ENCODE assay signal across 21 cellular contexts in the genomic region with DNA sequence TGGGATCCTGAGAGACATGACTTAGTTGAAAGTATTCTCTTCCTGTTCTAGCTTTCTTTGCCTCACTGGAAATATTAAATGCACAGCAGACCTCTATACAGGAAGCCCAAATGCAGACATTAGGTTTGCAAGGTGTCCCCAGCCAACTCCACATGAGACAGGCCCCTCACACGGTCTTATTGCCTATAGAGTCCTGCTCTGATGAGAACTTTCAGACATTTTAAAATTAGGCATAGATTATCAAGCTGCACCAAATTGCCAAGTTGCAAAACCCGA.
DNase-seq lines count a peak whose midpoint lies in the region; FAIRE-seq and TF ChIP-seq lines count a peak whose summit lies in the region.
"Had no signal": no experiment of that assay in that cellular context is flagged by ENCODE, and none has a peak within 500 bp of the region (broad histone marks: within the 10 kb centered on the region; RNA-seq: fewer than 3 reads in every experiment).

No MANE protein-coding gene starts in this region.

- peaks cover 4 to 12% (median 10%) of the 10 kb centered on the region in 4 donors for H3K4me1 ChIP-seq in stomach
- H3K4me1 ChIP-seq: gastrocnemius medialis, upper lobe of right lung had no signal

- no peaks in the 10 kb centered on the region for H3K9me3 ChIP-seq in stomach
- H3K9me3 ChIP-seq: Caco-2, gastrocnemius medialis, sigmoid colon, upper lobe of right lung had no signal

- WGBS in stomach, 5 donors = 34 to 72% (median 55%) methylated on average over 2 of the region's 2 CpGs

- FAIRE-seq in GM18507 (lab: Jason Lieb, UNC) (peak; percentile 73), RCC 7860 (lab: Jason Lieb, UNC) (no peak)
- FAIRE-seq: H1 had no signal

- H3K27me3 ChIP-seq in dorsolateral prefrontal cortex = no peaks in the 10 kb centered on the region
- H3K27me3 ChIP-seq in stomach = no peaks in the 10 kb centered on the region
- H3K27me3 ChIP-seq: gastrocnemius medialis, sigmoid colon, upper lobe of right lung had no signal

- DNase-seq in GM18507 (ENCODE audit: extremely low spot score, insufficient read length, low read depth) = no peak
- peak; percentile 8 for DNase-seq in Jurkat, Clone E6-1 (ENCODE audit: low read depth, low spot score)
- no peak for DNase-seq in dorsolateral prefrontal cortex
- DNase-seq in stomach = no peak
- no peak for DNase-seq in RCC 7860 (ENCODE audit: low spot score)
- DNase-seq in mesenteric fat pad (ENCODE audit: low spot score) = no peak
- DNase-seq in NCI-H345 (lab: John Stamatoyannopoulos, UW) = no peak
- DNase-seq: activated B cell treated with CpG ODN at 0.5 μM for 24 hours; activated CD4-positive, alpha-beta T cell treated with anti-CD3 and anti-CD28 coated beads, Interleukin-2, amount 50 U/mL, for 1 hour; activated gamma-delta T cell treated with Interleukin-2 at 50 U/mL for 16 hours; activated naive CD8-positive, alpha-beta T cell treated with anti-CD3 and anti-CD28 coated beads, Interleukin-2, amount 10 ng/mL, durations not matched to agents 7 days and 5 days; activated T-cell treated with anti-CD3 and anti-CD28 coated beads, Interleukin-2, amount 50 U/mL, for 24 hours; gastrocnemius medialis; mesendoderm; NCI-H187; NCI-H510A treated with DMSO at 0.1 percent for 48 hours; sigmoid colon; stimulated activated CD4-positive, alpha-beta T cell treated with anti-CD3 and anti-CD28 coated beads, Interleukin-4, amount 100 ng/mL, for 24 hours; upper lobe of right lung had no signal

- intact Hi-C loops in dorsolateral prefrontal cortex (cut with DNase I) (no loop called here), stomach (cut with DNase I; ENCODE audit: low total_unique reads) (no loop called here)

- H3K4me3 ChIP-seq in Jurkat, Clone E6-1 (ENCODE audit: low read length) = no peak overlapping the region
- H3K4me3 ChIP-seq in dorsolateral prefrontal cortex (peak overlapping the region in 2 of 59 donors; percentile 9 to 14), stomach (no peak overlapping the region)
- H3K4me3 ChIP-seq: gastrocnemius medialis, sigmoid colon, upper lobe of right lung had no signal

- TF ChIP-seq CTCF in dorsolateral prefrontal cortex (IDR thresholded peaks at IDR 0.05 in 54 of 56, conservative IDR thresholded peaks at IDR 0.05 in 2 of 56; ENCODE audit: low read depth in 1 of 56, partially characterized antibody in 56 of 56) (no peak), stomach (IDR thresholded peaks at IDR 0.05) (no peak)

- no peak for TF ChIP-seq POLR2A in stomach (IDR thresholded peaks at IDR 0.05)

- H3K27ac ChIP-seq in dorsolateral prefrontal cortex = peak overlapping the region in 53 of 59 donors; percentile 3 to 92 (median 74)
- peak overlapping the region in 4 of 5 donors; percentile 17 to 57 (median 33) for H3K27ac ChIP-seq in stomach
- H3K27ac ChIP-seq: gastrocnemius medialis, sigmoid colon, upper lobe of right lung had no signal

- TF ChIP-seq EP300 in stomach (IDR thresholded peaks at IDR 0.05) = no peak

- H3K36me3 ChIP-seq in stomach = no peaks in the 10 kb centered on the region
- H3K36me3 ChIP-seq: gastrocnemius medialis, sigmoid colon, upper lobe of right lung had no signal
